In the genomic region with DNA sequence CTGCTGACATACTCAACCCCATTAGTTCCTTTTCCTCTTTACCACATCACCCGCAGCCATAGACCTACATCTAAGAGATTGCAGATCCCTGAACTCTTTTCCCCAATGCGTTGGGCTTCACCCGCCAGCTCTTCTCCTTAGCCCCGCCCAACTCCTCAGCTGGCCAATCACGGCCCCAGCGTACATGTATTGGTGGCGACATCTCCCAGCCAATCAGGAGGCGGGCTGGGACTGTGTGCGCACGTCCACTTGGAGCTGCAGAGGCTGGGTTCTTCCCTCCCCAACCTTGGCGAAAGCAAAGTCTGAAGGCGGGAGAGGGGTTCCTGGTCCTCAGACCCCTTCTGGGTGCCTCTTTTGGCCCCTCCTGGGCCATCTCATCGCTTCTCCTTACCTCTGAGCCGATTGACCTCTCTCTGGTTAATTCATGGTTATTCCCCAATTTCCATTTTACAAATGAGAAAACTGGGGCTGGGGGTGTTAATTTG, we compare ENCODE assay signal across 2 cellular contexts.
TF ChIP-seq lines count a peak whose summit lies in the region.

No MANE protein-coding gene starts in this region.

TF ChIP-seq in HCT116, 20 proteins besides CTCF, POLR2A, EP300 and RAD21:
- TF ChIP-seq CBX3 (IDR thresholded peaks at IDR 0.05; ENCODE audit: low read depth) (no peak), ZNF274 (IDR thresholded peaks at IDR 0.05; ENCODE audit: low read depth, low read length) (no peak), FOSL1 (IDR thresholded peaks at IDR 0.05; ENCODE audit: low read depth) (no peak), EZH2 (IDR thresholded peaks at IDR 0.05) (no peak), TCF7L2 (IDR thresholded peaks at IDR 0.05; ENCODE audit: borderline replicate concordance, extremely low read depth, insufficient read depth, insufficient read length) (no peak)
TF ChIP-seq in HCT116: peak in this region for 0.

TF ChIP-seq in HepG2, 621 proteins besides CTCF, POLR2A, EP300 and RAD21:
- TF ChIP-seq NFYB (CRISPR knock-in tag; IDR thresholded peaks at IDR 0.05), result 0 out of 2 replicates have a peak, but pooled peaks have one; percentile 10
- TF ChIP-seq AKAP8 (CRISPR knock-in tag; IDR thresholded peaks at IDR 0.05), result no peak
